Comparison of ENCODE assay signal across 27 cellular contexts in the genomic region with DNA sequence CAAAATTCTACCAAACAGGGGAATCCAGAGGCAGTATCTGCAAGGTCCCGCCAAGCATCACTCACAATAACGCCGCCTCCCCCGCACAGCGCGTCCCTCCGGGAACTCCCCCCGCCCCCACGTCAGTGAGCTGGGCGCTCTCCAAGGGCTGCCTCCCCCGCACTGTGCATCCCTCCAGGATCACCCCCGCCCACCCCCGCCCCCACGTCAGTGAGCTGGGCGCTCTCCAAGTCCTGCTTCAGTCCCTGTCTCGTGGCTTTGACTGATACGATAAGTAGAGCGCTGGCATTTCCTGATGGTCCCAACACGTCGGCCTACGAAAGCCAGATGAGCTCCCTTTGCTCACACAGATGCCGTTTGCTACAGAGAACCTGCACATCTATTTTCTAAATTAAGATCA.
DNase-seq lines count a peak whose midpoint lies in the region; ATAC-seq and TF ChIP-seq lines count a peak whose summit lies in the region.
"Had no signal": no experiment of that assay in that cellular context is flagged by ENCODE, and none has a peak within 500 bp of the region (broad histone marks: within the 10 kb centered on the region; RNA-seq: fewer than 3 reads in every experiment).

No MANE protein-coding gene starts in this region.

- TF ChIP-seq CTCF in right atrium auricular region (IDR thresholded peaks at IDR 0.05) (no peak), fibroblast of pulmonary artery (IDR thresholded peaks at IDR 0.05; ENCODE audit: low read length, missing control alignments) (no peak)

- H3K36me3 Mint-ChIP-seq in activated CD4-positive, alpha-beta T cell treated with anti-CD3 and anti-CD28 coated beads, Interleukin-2, amount 10 ng/mL, durations not matched to agents 7 days and 5 days (ENCODE audit: low read depth), result no peaks in the 10 kb centered on the region
- no peaks in the 10 kb centered on the region for H3K36me3 Mint-ChIP-seq in immature natural killer cell

- H2BK15ac ChIP-seq in mesendoderm (replicated peaks; ENCODE audit: low read depth), result no peak overlapping the region

- H3K27me3 ChIP-seq in right atrium auricular region (no peaks in the 10 kb centered on the region), mesendoderm (ENCODE audit: insufficient read depth, low read length, poor library complexity) (no peaks in the 10 kb centered on the region)
- H3K27me3 ChIP-seq: neutrophil had no signal

- H3K9ac ChIP-seq in mesendoderm (ENCODE audit: low read length), result no peak overlapping the region

- H3K4ac ChIP-seq in mesendoderm (ENCODE audit: low read depth, low read length), result no peak overlapping the region

- no peak overlapping the region for H3K27ac Mint-ChIP-seq in activated CD4-positive, alpha-beta T cell treated with anti-CD3 and anti-CD28 coated beads, Interleukin-2, amount 10 ng/mL, durations not matched to agents 7 days and 5 days
- no peak overlapping the region for H3K27ac Mint-ChIP-seq in immature natural killer cell
- H3K27ac Mint-ChIP-seq: activated naive CD8-positive, alpha-beta T cell treated with anti-CD3 and anti-CD28 coated beads, Interleukin-2, amount 50 U/mL, for 24 hours; CD8-positive, alpha-beta T cell; stimulated activated naive CD8-positive, alpha-beta T cell treated with anti-CD3 and anti-CD28 coated beads, Interleukin-15, amount 100 ng/mL, for 72 hours; T-helper 2 cell treated with Interferon-gamma antibody and Interleukin-4, amounts not matched to agents 5 μg/mL and 100 μg/mL, for 36 hours had no signal

- no CpG with 5 or more reads among the region's 22 CpGs for WGBS in mesendoderm (ENCODE audit: extremely low coverage, insufficient coverage, low lambda C conversion rate)

- DNase-seq in left cardiac atrium (peak; percentile 49), right atrium auricular region (ENCODE audit: low spot score) (no peak), fibroblast of pulmonary artery (ENCODE audit: low read depth) (peak; percentile 44), mesendoderm (peak; percentile 11), NOMO-1 (lab: John Stamatoyannopoulos, UW; ENCODE audit: unreplicated experiment in 2 of 2) (no peak), immature natural killer cell (no peak)
- no peak for DNase-seq in activated CD4-positive, alpha-beta T cell treated with anti-CD3 and anti-CD28 coated beads, Interleukin-2, amount 10 ng/mL, durations not matched to agents 7 days and 5 days
- DNase-seq: activated CD4-positive, alpha-beta T cell treated with anti-CD3 and anti-CD28 coated beads, Interleukin-2, amount 50 U/mL, for 1 hour; activated gamma-delta T cell treated with Interleukin-2 at 50 U/mL for 16 hours; activated naive CD8-positive, alpha-beta T cell treated with anti-CD3 and anti-CD28 coated beads, Interleukin-2, amount 50 U/mL, for 24 hours; activated T-cell treated with anti-CD3 and anti-CD28 coated beads, Interleukin-2, amount 50 U/mL, for 4 hours; AML-193; CD8-positive, alpha-beta T cell; cerebellar nuclear complex; DMS 273 treated with DMSO at 0.1 percent for 48 hours; GOT3; KBM-7; kidney glomerular epithelial cell; NCI-H1417; NCI-H345; NCI-H748 treated with DMSO at 0.1 percent for 48 hours; RPMI8226; stimulated activated naive CD8-positive, alpha-beta T cell treated with anti-CD3 and anti-CD28 coated beads, Interleukin-15, amount 100 ng/mL, for 72 hours; tibial artery had no signal

- H3K27me3 Mint-ChIP-seq in activated CD4-positive, alpha-beta T cell treated with anti-CD3 and anti-CD28 coated beads, Interleukin-2, amount 10 ng/mL, durations not matched to agents 7 days and 5 days, result no peaks in the 10 kb centered on the region
- H3K27me3 Mint-ChIP-seq in immature natural killer cell (ENCODE audit: low read depth in 3 of 3), result peaks cover 0 to 4% (median 0%) of the 10 kb centered on the region in 3 donors
- H3K27me3 Mint-ChIP-seq: activated naive CD8-positive, alpha-beta T cell treated with anti-CD3 and anti-CD28 coated beads, Interleukin-2, amount 50 U/mL, for 24 hours; stimulated activated naive CD8-positive, alpha-beta T cell treated with anti-CD3 and anti-CD28 coated beads, Interleukin-15, amount 100 ng/mL, for 72 hours had no signal

- no peak overlapping the region for H4K5ac ChIP-seq in mesendoderm (ENCODE audit: low read length)

- no peak overlapping the region for H3K56ac ChIP-seq in mesendoderm (ENCODE audit: low read length)

- H3K36me3 ChIP-seq in right atrium auricular region (no peaks in the 10 kb centered on the region), mesendoderm (ENCODE audit: control insufficient read depth, insufficient read depth, low read length) (no peaks in the 10 kb centered on the region)
- H3K36me3 ChIP-seq: neutrophil, tibial artery had no signal

- H2BK120ac ChIP-seq in mesendoderm (ENCODE audit: low read depth, low read length), result no peak overlapping the region

- peaks cover 0 to 22% of the 10 kb centered on the region in 2 donors for H3K4me1 ChIP-seq in right atrium auricular region
- no peaks in the 10 kb centered on the region for H3K4me1 ChIP-seq in mesendoderm (ENCODE audit: control insufficient read depth, low read depth, low read length)
- H3K4me1 ChIP-seq: tibial artery had no signal

- H3K4me3 Mint-ChIP-seq in activated CD4-positive, alpha-beta T cell treated with anti-CD3 and anti-CD28 coated beads, Interleukin-2, amount 10 ng/mL, durations not matched to agents 7 days and 5 days, result no peak overlapping the region
- no peak overlapping the region for H3K4me3 Mint-ChIP-seq in immature natural killer cell
- H3K4me3 Mint-ChIP-seq: activated naive CD8-positive, alpha-beta T cell treated with anti-CD3 and anti-CD28 coated beads, Interleukin-2, amount 50 U/mL, for 24 hours; activated T-cell treated with anti-CD3 and anti-CD28 coated beads, Interleukin-2, amount 50 U/mL, for 4 hours; CD8-positive, alpha-beta T cell; stimulated activated naive CD8-positive, alpha-beta T cell treated with anti-CD3 and anti-CD28 coated beads, Interleukin-15, amount 100 ng/mL, for 72 hours; T-helper 2 cell treated with Interferon-gamma antibody and Interleukin-4, amounts not matched to agents 5 μg/mL and 100 μg/mL, for 36 hours had no signal

- no peak overlapping the region for H3K23ac ChIP-seq in mesendoderm (ENCODE audit: low read length)

- no peaks in the 10 kb centered on the region for H3K9me3 ChIP-seq in right atrium auricular region
- H3K9me3 ChIP-seq: neutrophil, tibial artery had no signal

- ATAC-seq in left cardiac atrium (peak; percentile 75 to 76), HG03354 (IDR thresholded peaks at IDR 0.05; ENCODE audit: poor library complexity, severe bottlenecking, unreplicated experiment) (no peak)
- ATAC-seq: activated naive CD8-positive, alpha-beta T cell treated with anti-CD3 and anti-CD28 coated beads, Interleukin-2, amount 50 U/mL, for 24 hours; activated T-cell treated with anti-CD3 and anti-CD28 coated beads, Interleukin-2, amount 50 U/mL, for 4 hours; CD8-positive, alpha-beta T cell had no signal

- no peaks in the 10 kb centered on the region for H3K4me1 Mint-ChIP-seq in activated CD4-positive, alpha-beta T cell treated with anti-CD3 and anti-CD28 coated beads, Interleukin-2, amount 10 ng/mL, durations not matched to agents 7 days and 5 days
- H3K4me1 Mint-ChIP-seq in immature natural killer cell, result no peaks in the 10 kb centered on the region
- H3K4me1 Mint-ChIP-seq: activated naive CD8-positive, alpha-beta T cell treated with anti-CD3 and anti-CD28 coated beads, Interleukin-2, amount 50 U/mL, for 24 hours; stimulated activated naive CD8-positive, alpha-beta T cell treated with anti-CD3 and anti-CD28 coated beads, Interleukin-15, amount 100 ng/mL, for 72 hours had no signal

- H3K18ac ChIP-seq in mesendoderm (ENCODE audit: low read length), result no peak overlapping the region

- no peaks in the 10 kb centered on the region for H3K79me2 ChIP-seq in mesendoderm (ENCODE audit: control insufficient read depth, insufficient read depth, low read length)

- H2BK5ac ChIP-seq in mesendoderm (ENCODE audit: low read length), result no peak overlapping the region

- no peaks in the 10 kb centered on the region for H3K79me1 ChIP-seq in mesendoderm (ENCODE audit: low read length)

- intact Hi-C loops in left cardiac atrium (cut with DNase I), result no loop called here

- H3K27ac ChIP-seq in right atrium auricular region, result peak overlapping the region in 1 of 2 donors; percentile 5
- no peak overlapping the region for H3K27ac ChIP-seq in mesendoderm (ENCODE audit: low read depth, low read length)
- H3K27ac ChIP-seq: neutrophil, tibial artery had no signal

- H4K8ac ChIP-seq in mesendoderm (ENCODE audit: low read depth, low read length), result no peak overlapping the region

- no peak overlapping the region for H2AK5ac ChIP-seq in mesendoderm (ENCODE audit: low read length)

- CTCF ChIA-PET in activated CD4-positive, alpha-beta T cell treated with anti-CD3 and anti-CD28 coated beads, Interleukin-2, amount 10 ng/mL, durations not matched to agents 7 days and 5 days (lab: Charles Lee), result no interaction called here

- H3K4me3 ChIP-seq in right atrium auricular region (no peak overlapping the region), fibroblast of pulmonary artery (replicated peaks; ENCODE audit: low read depth, low read length) (no peak overlapping the region), mesendoderm (ENCODE audit: low read length) (no peak overlapping the region)
- H3K4me3 ChIP-seq: tibial artery had no signal

- POLR2A ChIA-PET in activated CD4-positive, alpha-beta T cell treated with anti-CD3 and anti-CD28 coated beads, Interleukin-2, amount 10 ng/mL, durations not matched to agents 7 days and 5 days (lab: Charles Lee), result no interaction called here

- H3K4me2 ChIP-seq in mesendoderm (ENCODE audit: low read length), result no peak overlapping the region

- H3K9me3 Mint-ChIP-seq in activated CD4-positive, alpha-beta T cell treated with anti-CD3 and anti-CD28 coated beads, Interleukin-2, amount 10 ng/mL, durations not matched to agents 7 days and 5 days, result peaks cover 5% of the 10 kb centered on the region
- no peaks in the 10 kb centered on the region for H3K9me3 Mint-ChIP-seq in immature natural killer cell
- H3K9me3 Mint-ChIP-seq: activated naive CD8-positive, alpha-beta T cell treated with anti-CD3 and anti-CD28 coated beads, Interleukin-2, amount 50 U/mL, for 24 hours; activated T-cell treated with anti-CD3 and anti-CD28 coated beads, Interleukin-2, amount 50 U/mL, for 4 hours; CD8-positive, alpha-beta T cell; stimulated activated naive CD8-positive, alpha-beta T cell treated with anti-CD3 and anti-CD28 coated beads, Interleukin-15, amount 100 ng/mL, for 72 hours; T-helper 2 cell treated with Interferon-gamma antibody and Interleukin-4, amounts not matched to agents 5 μg/mL and 100 μg/mL, for 36 hours had no signal

Comparison
In these comparisons a context has a peak if more than half of its experiments do, and no peak if none do; other contexts are left out.
1. DNase-seq: peak in left cardiac atrium (single experiment), fibroblast of pulmonary artery (single experiment) and mesendoderm (single experiment); none in right atrium auricular region (single experiment), activated CD4-positive, alpha-beta T cell treated with anti-CD3 and anti-CD28 coated beads, Interleukin-2, amount 10 ng/mL, durations not matched to agents 7 days and 5 days (single experiment), NOMO-1 (0 of 2) and immature natural killer cell (0 of 3).